ENCODE assay signal across 8 cellular contexts in genomic region chr1:6234502-6235295, GRCh38. TPM values are rescaled to one million over a fixed set of nuclear protein-coding genes. Genes with fewer than 3 reads are reported as not detected.
DNase-seq lines count a peak whose midpoint lies in the region; ATAC-seq and TF ChIP-seq lines count a peak whose summit lies in the region.

No MANE protein-coding gene starts in this region.

- intact Hi-C loops in activated CD4-positive, alpha-beta T cell treated with anti-CD3 and anti-CD28 coated beads, Interleukin-2, amount 10 ng/mL, durations not matched to agents 24 days and 14 days (cut with micrococcal nuclease) = loop anchor here (1.0 to 10.0 kb wide), 3 partner anchors 28 to 210 kb away; partner anchors contain the start of genes RNF207 and RPL22

- TF ChIP-seq CTCF in VCaP (conservative IDR thresholded peaks at IDR 0.05) (no peak), glutamatergic neuron (IDR thresholded peaks at IDR 0.05; ENCODE audit: partially characterized antibody, unreplicated experiment) (no peak)

- no peak for DNase-seq in activated CD4-positive, alpha-beta T cell treated with anti-CD3 and anti-CD28 coated beads, Interleukin-2, amount 10 ng/mL, durations not matched to agents 24 days and 14 days
- DNase-seq in activated CD4-positive, alpha-beta T cell treated with anti-CD3 and anti-CD28 coated beads for 4 hours = no peak
- no peak for DNase-seq in glutamatergic neuron
- no peak for DNase-seq in stimulated activated effector memory CD8-positive, alpha-beta T cell treated with anti-CD3 and anti-CD28 coated beads, Interleukin-12 subunit alpha, Interleukin-12 subunit beta, amount 100 ng/mL, for 72 hours (ENCODE audit: low spot score in 2 of 2)
- DNase-seq in NCI-H526 (lab: John Stamatoyannopoulos, UW) = no peak
- DNase-seq in NCI-H1694 (lab: John Stamatoyannopoulos, UW) = no peak

- peaks cover 10% of the 10 kb centered on the region for H3K27me3 Mint-ChIP-seq in activated CD4-positive, alpha-beta T cell treated with anti-CD3 and anti-CD28 coated beads, Interleukin-2, amount 10 ng/mL, durations not matched to agents 24 days and 14 days
- peaks cover 6% of the 10 kb centered on the region for H3K27me3 Mint-ChIP-seq in glutamatergic neuron (ENCODE audit: unreplicated experiment)

- H3K36me3 Mint-ChIP-seq in activated CD4-positive, alpha-beta T cell treated with anti-CD3 and anti-CD28 coated beads, Interleukin-2, amount 10 ng/mL, durations not matched to agents 24 days and 14 days (ENCODE audit: low read depth) = peaks cover 28% of the 10 kb centered on the region
- peaks cover 4% of the 10 kb centered on the region for H3K36me3 Mint-ChIP-seq in glutamatergic neuron (ENCODE audit: unreplicated experiment)
- H3K36me3 Mint-ChIP-seq in stimulated activated effector memory CD8-positive, alpha-beta T cell treated with anti-CD3 and anti-CD28 coated beads, Interleukin-12 subunit alpha, Interleukin-12 subunit beta, amount 100 ng/mL, for 72 hours = peaks cover 43% of the 10 kb centered on the region

- H3K4me1 Mint-ChIP-seq in activated CD4-positive, alpha-beta T cell treated with anti-CD3 and anti-CD28 coated beads, Interleukin-2, amount 10 ng/mL, durations not matched to agents 24 days and 14 days = peaks cover 15% of the 10 kb centered on the region
- H3K4me1 Mint-ChIP-seq in glutamatergic neuron (ENCODE audit: low read depth, unreplicated experiment) = peaks cover 10% of the 10 kb centered on the region
- peaks cover 16% of the 10 kb centered on the region for H3K4me1 Mint-ChIP-seq in stimulated activated effector memory CD8-positive, alpha-beta T cell treated with anti-CD3 and anti-CD28 coated beads, Interleukin-12 subunit alpha, Interleukin-12 subunit beta, amount 100 ng/mL, for 72 hours

- no peaks in the 10 kb centered on the region for H3K9me3 Mint-ChIP-seq in activated CD4-positive, alpha-beta T cell treated with anti-CD3 and anti-CD28 coated beads, Interleukin-2, amount 10 ng/mL, durations not matched to agents 24 days and 14 days
- H3K9me3 Mint-ChIP-seq in glutamatergic neuron (ENCODE audit: unreplicated experiment) = peaks cover 17% of the 10 kb centered on the region
- no peaks in the 10 kb centered on the region for H3K9me3 Mint-ChIP-seq in stimulated activated effector memory CD8-positive, alpha-beta T cell treated with anti-CD3 and anti-CD28 coated beads, Interleukin-12 subunit alpha, Interleukin-12 subunit beta, amount 100 ng/mL, for 72 hours

- ATAC-seq in stimulated activated effector memory CD8-positive, alpha-beta T cell treated with anti-CD3 and anti-CD28 coated beads, Interleukin-12 subunit alpha, Interleukin-12 subunit beta, amount 100 ng/mL, for 72 hours = no peak
- no peak for ATAC-seq in HG02763 (IDR thresholded peaks at IDR 0.05; ENCODE audit: unreplicated experiment)

- peak overlapping the region; percentile 91 for H3K27ac ChIP-seq in VCaP

- peak overlapping the region; percentile 90 for H3K4me3 Mint-ChIP-seq in activated CD4-positive, alpha-beta T cell treated with anti-CD3 and anti-CD28 coated beads, Interleukin-2, amount 10 ng/mL, durations not matched to agents 24 days and 14 days
- H3K4me3 Mint-ChIP-seq in glutamatergic neuron (ENCODE audit: unreplicated experiment) = peak overlapping the region; percentile 91
- peak overlapping the region; percentile 82 for H3K4me3 Mint-ChIP-seq in stimulated activated effector memory CD8-positive, alpha-beta T cell treated with anti-CD3 and anti-CD28 coated beads, Interleukin-12 subunit alpha, Interleukin-12 subunit beta, amount 100 ng/mL, for 72 hours

- peak overlapping the region; percentile 86 for H3K27ac Mint-ChIP-seq in activated CD4-positive, alpha-beta T cell treated with anti-CD3 and anti-CD28 coated beads, Interleukin-2, amount 10 ng/mL, durations not matched to agents 24 days and 14 days
- peak overlapping the region; percentile 82 for H3K27ac Mint-ChIP-seq in glutamatergic neuron (ENCODE audit: unreplicated experiment)
- H3K27ac Mint-ChIP-seq in stimulated activated effector memory CD8-positive, alpha-beta T cell treated with anti-CD3 and anti-CD28 coated beads, Interleukin-12 subunit alpha, Interleukin-12 subunit beta, amount 100 ng/mL, for 72 hours = peak overlapping the region; percentile 70

RNA-seq across cellular contexts. Expression of gene ICMT, which starts 1.1 kb away (rescaled TPM):
- 67.6 and 69.4 TPM in 2 replicates for total RNA-seq in activated CD4-positive, alpha-beta T cell treated with anti-CD3 and anti-CD28 coated beads, Interleukin-2, amount 10 ng/mL, durations not matched to agents 24 days and 14 days
- total RNA-seq in glutamatergic neuron (ENCODE audit: unreplicated experiment) = 55.5 TPM

RNA-seq across cellular contexts. Expression of gene HES3, which starts 9.3 kb away (rescaled TPM):
- total RNA-seq in activated CD4-positive, alpha-beta T cell treated with anti-CD3 and anti-CD28 coated beads, Interleukin-2, amount 10 ng/mL, durations not matched to agents 24 days and 14 days = not detected in 2 replicates
- 0.66 TPM for total RNA-seq in glutamatergic neuron (ENCODE audit: unreplicated experiment)

RNA-seq across cellular contexts. Expression of gene GPR153, which starts 26.2 kb away (rescaled TPM):
- 1.3 and 1.7 TPM in 2 replicates for total RNA-seq in activated CD4-positive, alpha-beta T cell treated with anti-CD3 and anti-CD28 coated beads, Interleukin-2, amount 10 ng/mL, durations not matched to agents 24 days and 14 days
- 174 TPM for total RNA-seq in glutamatergic neuron (ENCODE audit: unreplicated experiment)

RNA-seq across cellular contexts. Expression of gene RNF207, which starts 28.8 kb away (rescaled TPM):
- 53.2 and 54.7 TPM in 2 replicates for total RNA-seq in activated CD4-positive, alpha-beta T cell treated with anti-CD3 and anti-CD28 coated beads, Interleukin-2, amount 10 ng/mL, durations not matched to agents 24 days and 14 days
- total RNA-seq in glutamatergic neuron (ENCODE audit: unreplicated experiment) = 5.6 TPM

RNA-seq across cellular contexts. Expression of gene RPL22, which starts 35.3 kb away (rescaled TPM):
- 437 and 463 TPM in 2 replicates for total RNA-seq in activated CD4-positive, alpha-beta T cell treated with anti-CD3 and anti-CD28 coated beads, Interleukin-2, amount 10 ng/mL, durations not matched to agents 24 days and 14 days
- total RNA-seq in glutamatergic neuron (ENCODE audit: unreplicated experiment) = 275 TPM

Comparison
In these comparisons a context has a peak if more than half of its experiments do, and no peak if none do; other contexts are left out.
1. RNA of gene GPR153, which starts 26.2 kb away (total RNA-seq): 174 TPM in glutamatergic neuron (single experiment); 1.3 to 1.7 TPM in activated CD4-positive, alpha-beta T cell treated with anti-CD3 and anti-CD28 coated beads, Interleukin-2, amount 10 ng/mL, durations not matched to agents 24 days and 14 days; every median in the first group is over 10 times any median in the second.
2. Peak in every context shown above with its lines, with median percentiles within 50 percentile points of each other: H3K27ac Mint-ChIP-seq and H3K4me3 Mint-ChIP-seq.